ENCODE assay signal across 8 cellular contexts in genomic region chr7:94888542-94888941, GRCh38. TPM values are rescaled to one million over a fixed set of nuclear protein-coding genes. Genes with fewer than 3 reads are reported as not detected.
A peak's percentile ranks its signal among the peaks of the same experiment; 100 is the strongest.
DNase-seq lines count a peak whose midpoint lies in the region; ATAC-seq and TF ChIP-seq lines count a peak whose summit lies in the region.

No MANE protein-coding gene starts in this region.

- H3K36me3 Mint-ChIP-seq in CD14-positive monocyte = no peaks in the 10 kb centered on the region

- intact Hi-C loops in CD14-positive monocyte (cut with micrococcal nuclease) = no loop called here

- DNase-seq in SKM-1 (lab: John Stamatoyannopoulos, UW; ENCODE audit: unreplicated experiment) = peak; percentile 12
- no peak for DNase-seq in SKM-1 treated with dmso at 0.1 percent for 144 hours (lab: John Stamatoyannopoulos, UW; ENCODE audit: unreplicated experiment)
- DNase-seq in astrocyte of the hippocampus (ENCODE audit: low read depth, low spot score) = peak; percentile 32
- DNase-seq in kidney glomerular epithelial cell (lab: John Stamatoyannopoulos, UW) = peak; percentile 67
- DNase-seq in ureter (ENCODE audit: low spot score) = peak; percentile 61
- no peak for DNase-seq in CD14-positive monocyte (ENCODE audit: low spot score)
- DNase-seq in stimulated activated CD4-positive, alpha-beta T cell treated with anti-CD3 and anti-CD28 coated beads, Interleukin-4, amount 100 ng/mL, for 4 hours = no peak

- no peak overlapping the region for H3K4me3 Mint-ChIP-seq in CD14-positive monocyte

- no peaks in the 10 kb centered on the region for H3K4me1 Mint-ChIP-seq in CD14-positive monocyte

- H3K27ac Mint-ChIP-seq in CD14-positive monocyte = no peak overlapping the region

- no peak for TF ChIP-seq CTCF in CD14-positive monocyte (IDR thresholded peaks at IDR 0.05)

- no peak for ATAC-seq in HG02571 (IDR thresholded peaks at IDR 0.05; ENCODE audit: unreplicated experiment)

- H3K27me3 Mint-ChIP-seq in CD14-positive monocyte (ENCODE audit: low read depth in 3 of 3) = peaks cover 0 to 2% (median 0%) of the 10 kb centered on the region in 3 donors

- H3K9me3 Mint-ChIP-seq in CD14-positive monocyte = peaks cover 0 to 6% (median 3%) of the 10 kb centered on the region in 7 donors

RNA-seq across cellular contexts. Expression of gene PPP1R9A, which starts 18.9 kb away (rescaled TPM):
- total RNA-seq in ureter = 39.5 TPM
- polyA plus RNA-seq in CD14-positive monocyte = not detected

Comparison
In these comparisons a context has a peak if more than half of its experiments do, and no peak if none do; other contexts are left out.
1. DNase-seq: peak in SKM-1 (single experiment), astrocyte of the hippocampus (single experiment), kidney glomerular epithelial cell (single experiment) and ureter (single experiment); none in SKM-1 treated with dmso at 0.1 percent for 144 hours (single experiment), CD14-positive monocyte (single experiment) and stimulated activated CD4-positive, alpha-beta T cell treated with anti-CD3 and anti-CD28 coated beads, Interleukin-4, amount 100 ng/mL, for 4 hours (0 of 2).